In genomic region chr6:6699741-6700367, GRCh38 we compare ENCODE assay signal across 9 cellular contexts.
DNase-seq lines count a peak whose midpoint lies in the region; ATAC-seq, FAIRE-seq and TF ChIP-seq lines count a peak whose summit lies in the region.
"Had no signal": no experiment of that assay in that cellular context is flagged by ENCODE, and none has a peak within 500 bp of the region (broad histone marks: within the 10 kb centered on the region; RNA-seq: fewer than 3 reads in every experiment).

No MANE protein-coding gene starts in this region.

- H3K18ac ChIP-seq in mesendoderm (ENCODE audit: low read length) = no peak overlapping the region

- H3K23ac ChIP-seq in mesendoderm (ENCODE audit: low read length) = no peak overlapping the region

- H3K27me3 ChIP-seq in mesendoderm (ENCODE audit: insufficient read depth, low read length, poor library complexity) = no peaks in the 10 kb centered on the region
- H3K27me3 ChIP-seq in aorta (ENCODE audit: control insufficient read depth in 1 of 2, insufficient read depth in 2 of 2, low read length in 1 of 2) = no peaks in the 10 kb centered on the region

- intact Hi-C loops in aorta (cut with DNase I) = no loop called here

- H3K79me1 ChIP-seq in mesendoderm (ENCODE audit: low read length) = no peaks in the 10 kb centered on the region

- H3K27ac Mint-ChIP-seq in stimulated activated naive B cell treated with anti-CD40 and anti-IgM and Interleukin-4, amounts not matched to agents 10 μg/mL and 1 μg/mL and 100 μg/mL, for 72 hours = no peak overlapping the region

- peak; percentile 75 for ATAC-seq in aorta (ENCODE audit: low FRiP score)
- ATAC-seq in stimulated activated naive B cell treated with anti-CD40 and anti-IgM and Interleukin-4, amounts not matched to agents 10 μg/mL and 1 μg/mL and 100 μg/mL, for 72 hours (replicated peaks) = no peak

- H3K4me3 ChIP-seq in mesendoderm (ENCODE audit: low read length) (no peak overlapping the region), aorta (ENCODE audit: low read length in 2 of 2) (no peak overlapping the region)

- no peaks in the 10 kb centered on the region for H3K79me2 ChIP-seq in mesendoderm (ENCODE audit: control insufficient read depth, insufficient read depth, low read length)

- H3K27ac ChIP-seq in mesendoderm (ENCODE audit: low read depth, low read length) (no peak overlapping the region), aorta (ENCODE audit: low read depth in 1 of 2, low read length in 2 of 2) (peak overlapping the region in 1 of 2 donors; percentile 14)

- no peak overlapping the region for H3K4me3 Mint-ChIP-seq in stimulated activated naive B cell treated with anti-CD40 and anti-IgM and Interleukin-4, amounts not matched to agents 10 μg/mL and 1 μg/mL and 100 μg/mL, for 72 hours
- H3K4me3 Mint-ChIP-seq: neural crest cell had no signal

- H3K4me1 ChIP-seq in mesendoderm (ENCODE audit: control insufficient read depth, low read depth, low read length) (peaks cover 3% of the 10 kb centered on the region), aorta (ENCODE audit: control insufficient read depth in 1 of 2, insufficient read depth in 2 of 2, low read length in 2 of 2) (peaks cover 3% of the 10 kb centered on the region in 2 donors)

- no peak for TF ChIP-seq POLR2A in GM12892 (IDR thresholded peaks at IDR 0.05; ENCODE audit: low read depth, low read length)

- H3K4me2 ChIP-seq in mesendoderm (ENCODE audit: low read length) = no peak overlapping the region

- H4K8ac ChIP-seq in mesendoderm (ENCODE audit: low read depth, low read length) = no peak overlapping the region

- no peak for FAIRE-seq in GM12892 (lab: Jason Lieb, UNC)

- peaks cover 27 to 28% of the 10 kb centered on the region in 2 donors for H3K27me3 Mint-ChIP-seq in stimulated activated naive B cell treated with anti-CD40 and anti-IgM and Interleukin-4, amounts not matched to agents 10 μg/mL and 1 μg/mL and 100 μg/mL, for 72 hours

- H2AK5ac ChIP-seq in mesendoderm (ENCODE audit: low read length) = no peak overlapping the region

- H3K36me3 ChIP-seq in mesendoderm (ENCODE audit: control insufficient read depth, insufficient read depth, low read length) (no peaks in the 10 kb centered on the region), aorta (ENCODE audit: control insufficient read depth in 1 of 2, insufficient read depth in 2 of 2, low read length in 1 of 2) (no peaks in the 10 kb centered on the region)

- DNase-seq in HCEC 1CT (peak; percentile 82), NCI-H446 (lab: John Stamatoyannopoulos, UW) (peak; percentile 84 to 90), dermis blood vessel endothelial cell (peak; percentile 82), mesendoderm (peak; percentile 62), aorta (peak; percentile 84 to 85), GM12892 (ENCODE audit: insufficient read length) (no peak), OCI-M1 (lab: John Stamatoyannopoulos, UW) (no peak)
- DNase-seq in stimulated activated naive B cell treated with anti-CD40 and anti-IgM and Interleukin-4, amounts not matched to agents 10 μg/mL and 1 μg/mL and 100 μg/mL, for 72 hours = no peak

- H3K9me3 ChIP-seq in aorta (ENCODE audit: control insufficient read depth, low read length) = no peaks in the 10 kb centered on the region

- H4K5ac ChIP-seq in mesendoderm (ENCODE audit: low read length) = no peak overlapping the region

- peaks cover 2 to 6% of the 10 kb centered on the region in 2 donors for H3K4me1 Mint-ChIP-seq in stimulated activated naive B cell treated with anti-CD40 and anti-IgM and Interleukin-4, amounts not matched to agents 10 μg/mL and 1 μg/mL and 100 μg/mL, for 72 hours

- no CpG with 5 or more reads among the region's 11 CpGs for WGBS in mesendoderm (ENCODE audit: extremely low coverage, insufficient coverage, low lambda C conversion rate)
- WGBS in aorta, 2 donors = 18 to 20% methylated on average over 11 of the region's 11 CpGs

- H3K4ac ChIP-seq in mesendoderm (ENCODE audit: low read depth, low read length) = no peak overlapping the region

- no peaks in the 10 kb centered on the region for H3K36me3 Mint-ChIP-seq in stimulated activated naive B cell treated with anti-CD40 and anti-IgM and Interleukin-4, amounts not matched to agents 10 μg/mL and 1 μg/mL and 100 μg/mL, for 72 hours

- H2BK120ac ChIP-seq in mesendoderm (ENCODE audit: low read depth, low read length) = no peak overlapping the region

- peak overlapping the region; percentile 2 for H3K56ac ChIP-seq in mesendoderm (ENCODE audit: low read length)

- no peaks in the 10 kb centered on the region for H3K9me3 Mint-ChIP-seq in stimulated activated naive B cell treated with anti-CD40 and anti-IgM and Interleukin-4, amounts not matched to agents 10 μg/mL and 1 μg/mL and 100 μg/mL, for 72 hours
- H3K9me3 Mint-ChIP-seq: neural crest cell had no signal

- no peak overlapping the region for H2BK15ac ChIP-seq in mesendoderm (replicated peaks; ENCODE audit: low read depth)

- H2BK5ac ChIP-seq in mesendoderm (ENCODE audit: low read length) = no peak overlapping the region

- H3K9ac ChIP-seq in mesendoderm (ENCODE audit: low read length) = no peak overlapping the region

Comparison
In these comparisons a context has a peak if more than half of its experiments do, and no peak if none do; other contexts are left out.
1. DNase-seq: peak in HCEC 1CT (single experiment), NCI-H446 (2 of 2), dermis blood vessel endothelial cell (single experiment), mesendoderm (single experiment) and aorta (2 of 2); none in GM12892 (single experiment), OCI-M1 (single experiment) and stimulated activated naive B cell treated with anti-CD40 and anti-IgM and Interleukin-4, amounts not matched to agents 10 μg/mL and 1 μg/mL and 100 μg/mL, for 72 hours (single experiment).